ENCODE assay signal across 21 cellular contexts in the genomic region with DNA sequence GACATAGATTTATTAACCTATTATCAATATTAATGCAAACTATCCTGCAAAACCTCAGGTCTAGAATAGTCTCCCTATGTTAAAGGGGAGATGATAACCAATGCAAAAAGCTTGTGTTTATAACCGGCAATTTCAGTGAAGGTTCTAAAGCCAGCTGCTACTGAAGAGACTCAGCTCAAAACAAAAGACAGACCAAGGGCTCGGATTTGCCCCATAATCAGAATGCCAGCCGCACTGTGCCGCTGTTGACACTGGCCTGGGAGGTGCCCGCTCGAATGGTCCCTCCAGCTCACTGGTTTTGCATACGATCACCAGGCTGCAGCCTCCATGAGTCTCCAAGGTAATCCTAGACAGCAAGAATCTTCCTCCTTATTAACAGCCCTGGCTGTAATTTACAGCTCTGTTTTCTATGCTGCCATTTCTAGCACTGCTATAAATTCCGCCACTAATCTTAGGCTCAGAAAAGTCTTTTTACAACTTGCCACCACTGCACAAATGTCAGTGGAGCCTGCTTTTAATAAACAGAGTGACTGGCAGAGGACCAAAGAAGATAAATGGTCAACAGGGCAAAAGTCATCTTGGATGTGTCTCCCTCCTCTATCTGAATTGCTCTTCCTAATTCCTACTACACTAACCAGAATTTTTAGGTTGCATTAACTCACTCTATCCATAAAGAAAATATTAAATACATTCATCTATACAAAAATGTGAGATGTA.
DNase-seq lines count a peak whose midpoint lies in the region; ATAC-seq, FAIRE-seq and TF ChIP-seq lines count a peak whose summit lies in the region.
"Had no signal": no experiment of that assay in that cellular context is flagged by ENCODE, and none has a peak within 500 bp of the region (broad histone marks: within the 10 kb centered on the region; RNA-seq: fewer than 3 reads in every experiment).

No MANE protein-coding gene starts in this region.

- no peaks in the 10 kb centered on the region for H3K79me1 ChIP-seq in mesendoderm (ENCODE audit: low read length)

- ATAC-seq in HepG2, result peak; percentile 77
- ATAC-seq: body of pancreas, left ventricle myocardium superior had no signal

- intact Hi-C loops in HepG2 (cut with micrococcal nuclease; ENCODE audit: unreplicated experiment), result loop anchor here (5.0 kb wide), 1 partner anchor 156 kb away; the partner anchor contains the start of gene SH3BP4
- intact Hi-C loops in esophagus squamous epithelium (cut with DNase I), result no loop called here

- no peak overlapping the region for H3K23ac ChIP-seq in mesendoderm (ENCODE audit: low read length)

- H4K20me1 ChIP-seq in HepG2 (ENCODE audit: insufficient read depth, low read length), result no peaks in the 10 kb centered on the region
- H4K20me1 ChIP-seq in smooth muscle cell (ENCODE audit: low read depth), result no peaks in the 10 kb centered on the region

- no TSS peak for BruUV-seq in HepG2 (replicated peaks; lab: Mats Ljungman, UMichigan)

- TF ChIP-seq POLR2A in HepG2 (IDR thresholded peaks at IDR 0.05; ENCODE audit: insufficient read depth in 1 of 2, low read depth in 2 of 2, low read length in 2 of 2) (no peak), esophagus squamous epithelium (IDR thresholded peaks at IDR 0.05) (no peak)

- in situ Hi-C loops in HepG2 (cut with HindIII; ENCODE audit: extremely low pct_ligation_motif_present, low pct_unique_long_range_greater_than_20kb), result no loop called here

- H3K36me3 ChIP-seq in HepG2 (replicated peaks in 1 of 2; ENCODE audit: control insufficient read depth in 1 of 2, insufficient read depth in 2 of 2, low read length in 2 of 2) (no peaks in the 10 kb centered on the region), smooth muscle cell (ENCODE audit: low read depth) (no peaks in the 10 kb centered on the region), esophagus squamous epithelium (no peaks in the 10 kb centered on the region), mesendoderm (ENCODE audit: control insufficient read depth, insufficient read depth, low read length) (no peaks in the 10 kb centered on the region)
- H3K36me3 ChIP-seq: BE2C, neural progenitor cell had no signal

- no peak for TF ChIP-seq EP300 in HepG2 (IDR thresholded peaks at IDR 0.05; ENCODE audit: low read depth in 2 of 2, low read length in 2 of 2)
- no peak for TF ChIP-seq EP300 in HepG2 (CRISPR knock-in tag; IDR thresholded peaks at IDR 0.05; ENCODE audit: borderline replicate concordance)

- no peak for TF ChIP-seq CTCF in VCaP (conservative IDR thresholded peaks at IDR 0.05)
- TF ChIP-seq CTCF in HepG2 (CRISPR knock-in tag; IDR thresholded peaks at IDR 0.05), result peak; percentile 18; the same call in 1 of the 2 replicates
- TF ChIP-seq CTCF in smooth muscle cell (IDR thresholded peaks at IDR 0.05; ENCODE audit: borderline replicate concordance, insufficient read depth, poor library complexity, severe bottlenecking), result no peak
- TF ChIP-seq CTCF in esophagus squamous epithelium (IDR thresholded peaks at IDR 0.05), result no peak

- no peaks in the 10 kb centered on the region for H3K27me3 ChIP-seq in HepG2 (ENCODE audit: control insufficient read depth in 1 of 2, insufficient read depth in 2 of 2, low read length in 2 of 2)
- H3K27me3 ChIP-seq in smooth muscle cell (ENCODE audit: low read depth), result no peaks in the 10 kb centered on the region
- peaks cover 0 to 41% (median 0%) of the 10 kb centered on the region in 4 donors for H3K27me3 ChIP-seq in esophagus squamous epithelium
- no peaks in the 10 kb centered on the region for H3K27me3 ChIP-seq in mesendoderm (ENCODE audit: insufficient read depth, low read length, poor library complexity)
- H3K27me3 ChIP-seq: BE2C, body of pancreas had no signal

- no peaks in the 10 kb centered on the region for H3K79me2 ChIP-seq in HepG2 (ENCODE audit: insufficient read depth, low read length)
- H3K79me2 ChIP-seq in smooth muscle cell (ENCODE audit: low read depth), result no peaks in the 10 kb centered on the region
- H3K79me2 ChIP-seq in mesendoderm (ENCODE audit: control insufficient read depth, insufficient read depth, low read length), result no peaks in the 10 kb centered on the region

- H3K4me1 ChIP-seq in HepG2 (ENCODE audit: insufficient read depth, low read length) (peaks cover 53% of the 10 kb centered on the region), smooth muscle cell (ENCODE audit: low read depth) (peaks cover 6% of the 10 kb centered on the region), esophagus squamous epithelium (no peaks in the 10 kb centered on the region), mesendoderm (ENCODE audit: control insufficient read depth, low read depth, low read length) (no peaks in the 10 kb centered on the region)
- H3K4me1 ChIP-seq: body of pancreas had no signal

- no peak overlapping the region for H3K4ac ChIP-seq in mesendoderm (ENCODE audit: low read depth, low read length)

- H3K4me3 ChIP-seq in HepG2 (replicated peaks in 1 of 3; ENCODE audit: insufficient read depth in 1 of 3, low read depth in 2 of 3, low read length in 3 of 3) (peak overlapping the region; percentile 5 to 44 (median 42); a peak in 5 of 6 replicates), smooth muscle cell (peak overlapping the region; percentile 7), esophagus squamous epithelium (no peak overlapping the region), mesendoderm (ENCODE audit: low read length) (no peak overlapping the region)
- H3K4me3 ChIP-seq: body of pancreas, neural progenitor cell had no signal

- H3K4me2 ChIP-seq in HepG2 (ENCODE audit: low read depth, low read length) (peak overlapping the region; percentile 65), smooth muscle cell (peak overlapping the region; percentile 58), mesendoderm (ENCODE audit: low read length) (no peak overlapping the region)
- H3K4me2 ChIP-seq: neural progenitor cell had no signal

- no peak overlapping the region for H2BK5ac ChIP-seq in mesendoderm (ENCODE audit: low read length)

- no peak overlapping the region for H4K5ac ChIP-seq in mesendoderm (ENCODE audit: low read length)

- peak overlapping the region; percentile 0 for H2AFZ ChIP-seq in HepG2 (ENCODE audit: low read length)
- no peak overlapping the region for H2AFZ ChIP-seq in smooth muscle cell (ENCODE audit: low read depth)
- H2AFZ ChIP-seq: neural progenitor cell had no signal

- H2BK15ac ChIP-seq in mesendoderm (replicated peaks; ENCODE audit: low read depth), result no peak overlapping the region

- 15% methylated on average over 7 of the region's 8 CpGs for WGBS in HepG2 (ENCODE audit: low lambda C conversion rate)
- WGBS in smooth muscle cell (ENCODE audit: low lambda C conversion rate), result 38% methylated on average over 8 of the region's 8 CpGs
- WGBS in esophagus squamous epithelium, 2 donors, result 60 to 79% methylated on average over 8 of the region's 8 CpGs
- no CpG with 5 or more reads among the region's 8 CpGs for WGBS in mesendoderm (ENCODE audit: extremely low coverage, insufficient coverage, low lambda C conversion rate)

- H3F3A ChIP-seq in smooth muscle cell (ENCODE audit: low read depth), result no peaks in the 10 kb centered on the region

- CTCF ChIA-PET in HepG2 (lab: Yijun Ruan, JAX; ENCODE audit: low intra/inter-chr PET ratio, low total read pairs), result no interaction called here

- no peak for TF ChIP-seq RAD21 in HepG2 (CRISPR knock-in tag; IDR thresholded peaks at IDR 0.05)

- no peak overlapping the region for H3K56ac ChIP-seq in mesendoderm (ENCODE audit: low read length)

- FAIRE-seq in HepG2 (lab: Jason Lieb, UNC) (no peak), frontal cortex (lab: Jason Lieb, UNC) (no peak)
- FAIRE-seq: GM18507 had no signal

- H3K9ac ChIP-seq in HepG2 (ENCODE audit: insufficient read depth, low read depth, low read length) (no peak overlapping the region), smooth muscle cell (ENCODE audit: low read depth) (peak overlapping the region; percentile 65), mesendoderm (ENCODE audit: low read length) (no peak overlapping the region)
- H3K9ac ChIP-seq: neural progenitor cell had no signal

- H3K18ac ChIP-seq in mesendoderm (ENCODE audit: low read length), result no peak overlapping the region

- DNase-seq in NCI-H1417 (lab: John Stamatoyannopoulos, UW) (peak in 2 of 3 experiments; percentile 33 to 78), NCI-H1417 treated with DMSO at 0.1 percent for 48 hours (lab: John Stamatoyannopoulos, UW) (no peak), HepG2 (ENCODE audit: low spot score) (peak; percentile 21), smooth muscle cell (lab: John Stamatoyannopoulos, UW; ENCODE audit: unreplicated experiment) (no peak), esophagus squamous epithelium (lab: John Stamatoyannopoulos, UW) (no peak), frontal cortex (ENCODE audit: low spot score in 2 of 2) (no peak), mesendoderm (no peak)
- DNase-seq: activated CD4-positive, alpha-beta memory T cell treated with anti-CD3 and anti-CD28 coated beads, Interleukin-2, amount 10 ng/mL, durations not matched to agents 7 days and 5 days; activated effector memory CD4-positive, alpha-beta T cell treated with Interleukin-2 at 50 U/mL for 16 hours; BE2C; body of pancreas; DMS79 treated with DMSO at 0.1 percent for 48 hours; foreskin fibroblast; immature natural killer cell; left ventricle myocardium superior; NCI-H1105 treated with DMSO at 0.1 percent for 48 hours; NCI-H82; OCI-M1 had no signal

- no peak overlapping the region for H2AK5ac ChIP-seq in mesendoderm (ENCODE audit: low read length)

- H3K27ac ChIP-seq in VCaP, result peak overlapping the region; percentile 23
- H3K27ac ChIP-seq in HepG2 (ENCODE audit: extremely low read length, insufficient read depth, low read length), result peak overlapping the region; percentile 48
- peak overlapping the region; percentile 92 for H3K27ac ChIP-seq in smooth muscle cell (ENCODE audit: low read depth)
- no peak overlapping the region for H3K27ac ChIP-seq in esophagus squamous epithelium
- no peak overlapping the region for H3K27ac ChIP-seq in mesendoderm (ENCODE audit: low read depth, low read length)
- H3K27ac ChIP-seq: body of pancreas, neural progenitor cell had no signal

- no peak overlapping the region for H4K8ac ChIP-seq in mesendoderm (ENCODE audit: low read depth, low read length)

- POLR2A ChIA-PET in HepG2 (lab: Yijun Ruan, JAX), result interaction anchor here (1.0 to 1.1 kb wide), 2 partner anchors 25 to 101 kb away, joined by 4 to 5 read pairs; no protein-coding TSS in a partner anchor

- no peak overlapping the region for H2BK120ac ChIP-seq in mesendoderm (ENCODE audit: low read depth, low read length)

- H3K9me3 ChIP-seq in HepG2 (ENCODE audit: low read length) (no peaks in the 10 kb centered on the region), smooth muscle cell (replicated peaks; ENCODE audit: low read depth) (no peaks in the 10 kb centered on the region), esophagus squamous epithelium (no peaks in the 10 kb centered on the region)
- H3K9me3 ChIP-seq: BE2C, body of pancreas had no signal

TF ChIP-seq in HepG2, 621 proteins besides CTCF, POLR2A, EP300 and RAD21 (continues in another document):
- TF ChIP-seq ZNF879 (CRISPR knock-in tag; IDR thresholded peaks at IDR 0.05), result no peak
- TF ChIP-seq ZNF816 (CRISPR knock-in tag; IDR thresholded peaks at IDR 0.05; ENCODE audit: borderline replicate concordance), result no peak
- no peak for TF ChIP-seq YY1 (IDR thresholded peaks at IDR 0.05; ENCODE audit: insufficient read depth, insufficient replicate concordance, low read depth, low read length)
- no peak for TF ChIP-seq ZBTB20 (CRISPR knock-in tag; IDR thresholded peaks at IDR 0.05; ENCODE audit: borderline replicate concordance, low read depth)
- no peak for TF ChIP-seq ZNF556 (CRISPR knock-in tag; IDR thresholded peaks at IDR 0.05; ENCODE audit: borderline replicate concordance)

Comparison
In these comparisons a context has a peak if more than half of its experiments do, and no peak if none do; other contexts are left out.
1. DNase-seq: peak in NCI-H1417 (2 of 3) and HepG2 (single experiment); none in NCI-H1417 treated with DMSO at 0.1 percent for 48 hours (single experiment), smooth muscle cell (single experiment), esophagus squamous epithelium (single experiment), frontal cortex (0 of 2) and mesendoderm (single experiment).
2. H3K27ac ChIP-seq: peak in VCaP (single experiment), HepG2 (single experiment) and smooth muscle cell (single experiment); none in esophagus squamous epithelium (0 of 4) and mesendoderm (single experiment).
3. H3K4me3 ChIP-seq: peak in HepG2 (3 of 3) and smooth muscle cell (single experiment); none in esophagus squamous epithelium (0 of 4) and mesendoderm (single experiment).